Comparison of ENCODE assay signal across 29 cellular contexts in the genomic region with DNA sequence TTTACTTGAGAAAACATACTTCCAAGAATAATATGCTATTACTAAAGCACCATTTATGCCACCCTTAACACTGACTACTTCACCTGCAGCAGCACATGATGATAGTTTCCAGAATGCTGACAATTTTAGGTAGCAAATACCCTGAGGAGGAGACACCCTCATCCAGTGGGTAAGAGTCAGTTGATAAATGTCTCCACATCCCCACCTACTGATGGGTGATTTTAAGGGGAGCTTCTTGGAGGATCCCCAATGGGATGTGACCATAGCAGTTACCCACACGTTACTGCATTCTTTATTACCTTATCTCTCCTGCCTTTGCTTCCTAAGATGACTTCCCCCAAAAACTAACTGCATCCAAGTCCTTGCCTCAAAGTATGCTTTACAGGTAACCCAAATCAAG.
DNase-seq lines count a peak whose midpoint lies in the region; ATAC-seq and TF ChIP-seq lines count a peak whose summit lies in the region.
"Had no signal": no experiment of that assay in that cellular context is flagged by ENCODE, and none has a peak within 500 bp of the region (broad histone marks: within the 10 kb centered on the region; RNA-seq: fewer than 3 reads in every experiment).

No MANE protein-coding gene starts in this region.

- H4K20me1 ChIP-seq in SK-N-SH (ENCODE audit: insufficient read depth): no peaks in the 10 kb centered on the region
- no peaks in the 10 kb centered on the region for H4K20me1 ChIP-seq in HCT116 (ENCODE audit: insufficient read depth)

- peaks cover 18% of the 10 kb centered on the region for H3K36me3 Mint-ChIP-seq in WTC11
- H3K36me3 Mint-ChIP-seq: activated naive CD8-positive, alpha-beta T cell; CD4-positive, alpha-beta memory T cell had no signal

- no peak overlapping the region for H3K27ac Mint-ChIP-seq in WTC11
- no peak overlapping the region for H3K27ac Mint-ChIP-seq in stimulated activated naive CD8-positive, alpha-beta T cell treated with anti-CD3 and anti-CD28 coated beads, Interleukin-15, amount 100 ng/mL, for 72 hours
- H3K27ac Mint-ChIP-seq: activated CD8-positive, alpha-beta T cell treated with anti-CD3 and anti-CD28 coated beads for 36 hours; activated naive CD8-positive, alpha-beta T cell; CD4-positive, alpha-beta memory T cell; effector memory CD8-positive, alpha-beta T cell; nephron progenitor cell; T-helper 17 cell had no signal

- H3K4me2 ChIP-seq in SK-N-SH (no peak overlapping the region), HCT116 (ENCODE audit: low read length) (no peak overlapping the region)

- no peak overlapping the region for H3K9ac ChIP-seq in SK-N-SH
- H3K9ac ChIP-seq in HCT116 (ENCODE audit: low read length): no peak overlapping the region

- no peaks in the 10 kb centered on the region for H3K36me3 ChIP-seq in SK-N-SH (replicated peaks in 1 of 2; ENCODE audit: control insufficient read depth in 1 of 2, insufficient read depth in 2 of 2, low read length in 1 of 2)
- H3K36me3 ChIP-seq in HCT116 (ENCODE audit: control insufficient read depth in 1 of 2, insufficient read depth in 2 of 2, low read length in 2 of 2): no peaks in the 10 kb centered on the region
- no peaks in the 10 kb centered on the region for H3K36me3 ChIP-seq in aorta (ENCODE audit: control insufficient read depth in 1 of 2, insufficient read depth in 2 of 2, low read length in 1 of 2)
- H3K36me3 ChIP-seq: cardiac muscle cell, HAP-1, ovary, SJSA1, transverse colon had no signal

- no peak for TF ChIP-seq CTCF in SK-N-SH (IDR thresholded peaks at IDR 0.05)
- 0 out of 6 replicates have a peak, but pooled peaks of 1 of the 3 experiments have one; percentile 3 for TF ChIP-seq CTCF in HCT116 (IDR thresholded peaks at IDR 0.05 in 2 of 3, conservative IDR thresholded peaks at IDR 0.05 in 1 of 3; ENCODE audit: borderline replicate concordance in 1 of 3, insufficient read depth in 1 of 3, low read depth in 2 of 3, low read length in 2 of 3)
- TF ChIP-seq CTCF in WTC11 (IDR thresholded peaks at IDR 0.05): no peak

- DNase-seq in SK-N-SH: peak; percentile 9
- DNase-seq in HCT116 (ENCODE audit: low read depth, low spot score): no peak
- DNase-seq in WTC11 (ENCODE audit: low spot score): no peak
- DNase-seq in aorta: no peak
- DNase-seq in NCI-H2227 (lab: John Stamatoyannopoulos, UW; ENCODE audit: unreplicated experiment): no peak
- no peak for DNase-seq in stimulated activated naive CD8-positive, alpha-beta T cell treated with anti-CD3 and anti-CD28 coated beads, Interleukin-15, amount 100 ng/mL, for 72 hours
- DNase-seq: activated CD4-positive, CD25-positive, alpha-beta regulatory T cell treated with anti-CD3 and anti-CD28 coated beads, Interleukin-2, amount 50 U/mL, for 72 hours; activated CD8-positive, alpha-beta T cell treated with anti-CD3 and anti-CD28 coated beads for 36 hours; anterior cingulate cortex; CD4-positive, alpha-beta memory T cell; cortex of kidney; DMS 273 treated with DMSO at 0.1 percent for 48 hours; effector memory CD8-positive, alpha-beta T cell; head of caudate nucleus; NCI-H1436 treated with DMSO at 0.1 percent for 48 hours; NCI-H510A; nephron progenitor cell; ovary; retina; T-helper 17 cell; transverse colon had no signal

- BruUV-seq in HCT116 (replicated peaks; lab: Mats Ljungman, UMichigan): no TSS peak

- H2AFZ ChIP-seq in SK-N-SH (ENCODE audit: low read depth): no peak overlapping the region
- H2AFZ ChIP-seq in HCT116 (ENCODE audit: low read depth, low read length, poor library complexity, severe bottlenecking): no peak overlapping the region

- TF ChIP-seq POLR2A in HCT116 (IDR thresholded peaks at IDR 0.05; ENCODE audit: borderline replicate concordance, extremely low read depth, insufficient read depth, insufficient read length): no peak

- H3K4me1 ChIP-seq in SK-N-SH (ENCODE audit: control insufficient read depth in 1 of 2, insufficient read depth in 2 of 2, low read depth in 1 of 2, low read length in 1 of 2): no peaks in the 10 kb centered on the region
- H3K4me1 ChIP-seq in HCT116 (ENCODE audit: control insufficient read depth in 1 of 2, insufficient read depth in 2 of 2, low read length in 2 of 2): no peaks in the 10 kb centered on the region
- no peaks in the 10 kb centered on the region for H3K4me1 ChIP-seq in aorta (ENCODE audit: control insufficient read depth in 1 of 2, insufficient read depth in 2 of 2, low read length in 2 of 2)
- H3K4me1 ChIP-seq: HAP-1, SJSA1, transverse colon had no signal

- no peaks in the 10 kb centered on the region for H3K27me3 ChIP-seq in SK-N-SH (ENCODE audit: insufficient read depth)
- H3K27me3 ChIP-seq in HCT116 (ENCODE audit: insufficient read depth, low read length): no peaks in the 10 kb centered on the region
- no peaks in the 10 kb centered on the region for H3K27me3 ChIP-seq in aorta (ENCODE audit: control insufficient read depth in 1 of 2, insufficient read depth in 2 of 2, low read length in 1 of 2)
- H3K27me3 ChIP-seq: cardiac muscle cell, ovary, SJSA1, transverse colon had no signal

- H3K4me3 ChIP-seq in SK-N-SH (ENCODE audit: low read depth in 2 of 2, low read length in 1 of 2) (no peak overlapping the region), HCT116 (replicated peaks in 1 of 2; ENCODE audit: low read depth in 1 of 2, low read length in 2 of 2) (no peak overlapping the region), aorta (ENCODE audit: low read length in 2 of 2) (no peak overlapping the region)
- H3K4me3 ChIP-seq: cardiac muscle cell, HAP-1, lung, ovary, SJSA1, skin epidermis, transverse colon had no signal

- intact Hi-C loops in HCT116 (cut with micrococcal nuclease): no loop called here
- intact Hi-C loops in aorta (cut with DNase I): no loop called here

- H3K27me3 Mint-ChIP-seq in WTC11 (ENCODE audit: low read depth): no peaks in the 10 kb centered on the region
- H3K27me3 Mint-ChIP-seq in stimulated activated naive CD8-positive, alpha-beta T cell treated with anti-CD3 and anti-CD28 coated beads, Interleukin-15, amount 100 ng/mL, for 72 hours: no peaks in the 10 kb centered on the region
- H3K27me3 Mint-ChIP-seq: activated CD8-positive, alpha-beta T cell treated with anti-CD3 and anti-CD28 coated beads for 36 hours; activated naive CD8-positive, alpha-beta T cell; CD4-positive, alpha-beta memory T cell; effector memory CD8-positive, alpha-beta T cell; T-helper 17 cell had no signal

- ATAC-seq in SK-N-SH treated with all-trans-retinoic acid at 6 μM for 48 hours: no peak
- peak; percentile 32; the same call in 1 of the 2 replicates for ATAC-seq in HCT116
- ATAC-seq in WTC11: peak; percentile 91
- peak; percentile 33 for ATAC-seq in aorta (ENCODE audit: low FRiP score)
- no peak for ATAC-seq in GM18498 (IDR thresholded peaks at IDR 0.05; ENCODE audit: unreplicated experiment)
- ATAC-seq in stimulated activated naive CD8-positive, alpha-beta T cell treated with anti-CD3 and anti-CD28 coated beads, Interleukin-15, amount 100 ng/mL, for 72 hours: no peak
- ATAC-seq: activated CD8-positive, alpha-beta T cell treated with anti-CD3 and anti-CD28 coated beads for 36 hours; effector memory CD8-positive, alpha-beta T cell; T-helper 17 cell had no signal

- H3K9me3 ChIP-seq in SK-N-SH (no peaks in the 10 kb centered on the region), HCT116 (ENCODE audit: control insufficient read depth in 1 of 2, insufficient read depth in 1 of 2, low read depth in 1 of 2, low read length in 2 of 2) (no peaks in the 10 kb centered on the region), aorta (ENCODE audit: control insufficient read depth, low read length) (no peaks in the 10 kb centered on the region)
- H3K9me3 ChIP-seq: HAP-1, ovary, SJSA1 had no signal

- TF ChIP-seq EP300 in SK-N-SH (IDR thresholded peaks at IDR 0.05; ENCODE audit: borderline replicate concordance in 1 of 2, low read depth in 1 of 2, low read length in 1 of 2): no peak

- H3K27ac ChIP-seq in SK-N-SH (ENCODE audit: low read depth in 2 of 2, low read length in 1 of 2) (no peak overlapping the region), HCT116 (ENCODE audit: low read depth, low read length) (no peak overlapping the region), aorta (ENCODE audit: low read depth in 1 of 2, low read length in 2 of 2) (no peak overlapping the region)
- H3K27ac ChIP-seq: cardiac muscle cell, ovary, SJSA1, skin epidermis, transverse colon had no signal

- 14% methylated on average over 1 of the region's 1 CpG for WGBS in SK-N-SH (ENCODE audit: low lambda C conversion rate)
- 46 to 53% methylated on average over 1 of the region's 1 CpG for WGBS in aorta, 2 donors

- peak; percentile 22; the same call in 1 of the 2 replicates for TF ChIP-seq RAD21 in SK-N-SH (IDR thresholded peaks at IDR 0.05; ENCODE audit: low read length)
- no peak for TF ChIP-seq RAD21 in HCT116 (IDR thresholded peaks at IDR 0.05; ENCODE audit: low read depth)

- H3K4me3 Mint-ChIP-seq in WTC11: no peak overlapping the region
- no peak overlapping the region for H3K4me3 Mint-ChIP-seq in stimulated activated naive CD8-positive, alpha-beta T cell treated with anti-CD3 and anti-CD28 coated beads, Interleukin-15, amount 100 ng/mL, for 72 hours
- H3K4me3 Mint-ChIP-seq: activated CD8-positive, alpha-beta T cell treated with anti-CD3 and anti-CD28 coated beads for 36 hours; activated naive CD8-positive, alpha-beta T cell; CD4-positive, alpha-beta memory T cell; effector memory CD8-positive, alpha-beta T cell; nephron progenitor cell; T-helper 17 cell had no signal

- CTCF ChIA-PET in SK-N-SH (lab: Yijun Ruan, JAX) (interaction anchor here (0.6 to 1.6 kb wide), 4 partner anchors 176 to 307 kb away, joined by 3 to 7 read pairs (median 4); no protein-coding TSS in a partner anchor), HCT116 (lab: Charles Lee) (no interaction called here), WTC11 (lab: Charles Lee) (interaction anchor here (0.7 to 1.0 kb wide), 7 partner anchors 16 to 285 kb away, joined by 3 to 6 read pairs (median 3); no protein-coding TSS in a partner anchor)

- H3K9me2 ChIP-seq in SK-N-SH (no peaks in the 10 kb centered on the region), HCT116 (ENCODE audit: insufficient read depth) (no peaks in the 10 kb centered on the region)

- H3K4me1 Mint-ChIP-seq in WTC11: no peaks in the 10 kb centered on the region
- H3K4me1 Mint-ChIP-seq in stimulated activated naive CD8-positive, alpha-beta T cell treated with anti-CD3 and anti-CD28 coated beads, Interleukin-15, amount 100 ng/mL, for 72 hours: no peaks in the 10 kb centered on the region
- H3K4me1 Mint-ChIP-seq: CD4-positive, alpha-beta memory T cell; nephron progenitor cell; T-helper 17 cell had no signal

- H3K9me3 Mint-ChIP-seq in WTC11: peaks cover 26% of the 10 kb centered on the region
- H3K9me3 Mint-ChIP-seq in stimulated activated naive CD8-positive, alpha-beta T cell treated with anti-CD3 and anti-CD28 coated beads, Interleukin-15, amount 100 ng/mL, for 72 hours: no peaks in the 10 kb centered on the region
- H3K9me3 Mint-ChIP-seq: activated CD8-positive, alpha-beta T cell treated with anti-CD3 and anti-CD28 coated beads for 36 hours; effector memory CD8-positive, alpha-beta T cell had no signal

- H3K79me2 ChIP-seq in SK-N-SH (ENCODE audit: insufficient read depth) (no peaks in the 10 kb centered on the region), HCT116 (ENCODE audit: insufficient read depth, low read length) (no peaks in the 10 kb centered on the region)

- RAD21 ChIA-PET in HCT116 (lab: Charles Lee; ENCODE audit: low non-redundant PET in 1 of 2, low total read pairs in 2 of 2, uncharacterized antibody in 2 of 2, unreplicated experiment in 2 of 2): no interaction called here

- POLR2A ChIA-PET in SK-N-SH (lab: Yijun Ruan, JAX) (no interaction called here), HCT116 (lab: Charles Lee) (no interaction called here), WTC11 (lab: Charles Lee) (interaction anchor here (0.5 kb wide), 1 partner anchor 277 kb away, joined by 3 read pairs; no protein-coding TSS in a partner anchor)

- no peaks in the 10 kb centered on the region for H3F3A ChIP-seq in SK-N-SH (replicated peaks; ENCODE audit: insufficient read depth)

Comparison
In these comparisons a context has a peak if more than half of its experiments do, and no peak if none do; other contexts are left out.
1. ATAC-seq: peak in HCT116 (single experiment), WTC11 (single experiment) and aorta (single experiment); none in SK-N-SH treated with all-trans-retinoic acid at 6 μM for 48 hours (single experiment), GM18498 (single experiment) and stimulated activated naive CD8-positive, alpha-beta T cell treated with anti-CD3 and anti-CD28 coated beads, Interleukin-15, amount 100 ng/mL, for 72 hours (single experiment).